In the genomic region with DNA sequence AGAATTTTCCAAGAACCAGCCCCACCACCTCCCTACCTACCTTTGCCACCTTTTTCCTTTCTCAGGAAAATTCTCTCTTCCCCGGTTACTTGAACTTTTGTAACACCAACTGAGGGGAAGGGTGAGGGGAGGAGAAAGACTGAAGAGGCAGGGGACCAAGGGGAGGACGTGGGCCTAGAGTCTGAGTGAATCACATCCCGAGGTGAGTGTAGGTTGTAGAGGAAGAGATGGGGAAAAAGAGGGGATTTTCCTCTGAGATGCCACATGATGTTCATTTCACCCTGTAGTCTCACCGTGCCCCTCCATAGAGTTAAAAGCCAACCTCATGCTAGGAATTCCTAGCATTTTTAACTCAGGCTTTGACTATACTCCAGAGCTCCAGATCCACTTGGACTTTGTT, we compare ENCODE assay signal across 11 cellular contexts.
A peak's percentile ranks its signal among the peaks of the same experiment; 100 is the strongest.
DNase-seq lines count a peak whose midpoint lies in the region; ATAC-seq and TF ChIP-seq lines count a peak whose summit lies in the region.
"Had no signal": no experiment of that assay in that cellular context is flagged by ENCODE, and none has a peak within 500 bp of the region (broad histone marks: within the 10 kb centered on the region; RNA-seq: fewer than 3 reads in every experiment).

No MANE protein-coding gene starts in this region.

- TF ChIP-seq CTCF in CD8-positive, alpha-beta T cell (IDR thresholded peaks at IDR 0.05), result no peak

- no peaks in the 10 kb centered on the region for H3K27me3 ChIP-seq in CD8-positive, alpha-beta T cell (ENCODE audit: insufficient read depth, low read length)
- H3K27me3 ChIP-seq in HAP-1 (ENCODE audit: low read depth), result no peaks in the 10 kb centered on the region
- H3K27me3 ChIP-seq: SJCRH30 had no signal

- CTCF ChIA-PET in CD8-positive, alpha-beta T cell (lab: Charles Lee), result interaction anchor here (0.8 to 1.7 kb wide), 3 partner anchors 22 to 362 kb away, joined by 3 to 6 read pairs (median 4); no protein-coding TSS in a partner anchor

- H3K4me1 ChIP-seq in CD8-positive, alpha-beta T cell (ENCODE audit: insufficient read depth, low read length), result peaks cover 65% of the 10 kb centered on the region
- H3K4me1 ChIP-seq in HAP-1, result no peaks in the 10 kb centered on the region
- H3K4me1 ChIP-seq: SJCRH30 had no signal

- H3K9me3 Mint-ChIP-seq in CD8-positive, alpha-beta T cell, result peaks cover 17% of the 10 kb centered on the region
- H3K9me3 Mint-ChIP-seq in IgD-negative memory B cell, result peaks cover 0 to 9% (median 6%) of the 10 kb centered on the region in 3 donors
- H3K9me3 Mint-ChIP-seq in activated T-helper 17 cell treated with anti-CD3 and anti-CD28 coated beads, Interleukin-2, amount 50 U/mL, for 72 hours, result no peaks in the 10 kb centered on the region
- H3K9me3 Mint-ChIP-seq in naive thymus-derived CD8-positive, alpha-beta T cell, result peaks cover 0 to 32% (median 12%) of the 10 kb centered on the region in 9 donors

- POLR2A ChIA-PET in CD8-positive, alpha-beta T cell (lab: Charles Lee), result interaction anchor here (4.8 kb wide), 1 partner anchor 176 kb away, joined by 47 read pairs; no protein-coding TSS in a partner anchor
- POLR2A ChIA-PET in naive thymus-derived CD8-positive, alpha-beta T cell (lab: Charles Lee), result interaction anchor here (0.8 to 4.5 kb wide), 4 partner anchors 31 to 178 kb away, joined by 3 to 58 read pairs (median 4); no protein-coding TSS in a partner anchor

- no peaks in the 10 kb centered on the region for H3K27me3 Mint-ChIP-seq in CD8-positive, alpha-beta T cell (ENCODE audit: low read depth)
- H3K27me3 Mint-ChIP-seq in IgD-negative memory B cell, result no peaks in the 10 kb centered on the region
- H3K27me3 Mint-ChIP-seq in activated T-helper 17 cell treated with anti-CD3 and anti-CD28 coated beads, Interleukin-2, amount 50 U/mL, for 72 hours, result no peaks in the 10 kb centered on the region
- H3K27me3 Mint-ChIP-seq in naive thymus-derived CD8-positive, alpha-beta T cell, result no peaks in the 10 kb centered on the region

- no peaks in the 10 kb centered on the region for H3K9me3 ChIP-seq in CD8-positive, alpha-beta T cell (ENCODE audit: low read length)
- H3K9me3 ChIP-seq in HAP-1, result no peaks in the 10 kb centered on the region
- H3K9me3 ChIP-seq: SJCRH30 had no signal

- intact Hi-C loops in CD8-positive, alpha-beta T cell (cut with DNase I, micrococcal nuclease), result loop anchor here (5.0 to 10.0 kb wide), 4 partner anchors 117 to 1409 kb away; a partner anchor contains a TSS

- H3K4me1 Mint-ChIP-seq in CD8-positive, alpha-beta T cell (ENCODE audit: low read depth), result peaks cover 79% of the 10 kb centered on the region
- H3K4me1 Mint-ChIP-seq in IgD-negative memory B cell, result peaks cover 55 to 61% (median 57%) of the 10 kb centered on the region in 3 donors
- H3K4me1 Mint-ChIP-seq in activated T-helper 17 cell treated with anti-CD3 and anti-CD28 coated beads, Interleukin-2, amount 50 U/mL, for 72 hours, result peaks cover 57% of the 10 kb centered on the region
- H3K4me1 Mint-ChIP-seq in naive thymus-derived CD8-positive, alpha-beta T cell, result peaks cover 34 to 81% (median 79%) of the 10 kb centered on the region in 4 donors

- no peak overlapping the region for H3K4me3 ChIP-seq in CD8-positive, alpha-beta T cell (ENCODE audit: low read depth, low read length)
- H3K4me3 ChIP-seq in HAP-1, result no peak overlapping the region
- H3K4me3 ChIP-seq: left ventricle myocardium inferior, SJCRH30 had no signal

- in situ Hi-C loops in HAP-1 (cut with MboI; ENCODE audit: low sequenced_read_pairs), result no loop called here

- ATAC-seq in CD8-positive, alpha-beta T cell, result no peak
- peak; percentile 59 for ATAC-seq in activated T-helper 17 cell treated with anti-CD3 and anti-CD28 coated beads, Interleukin-2, amount 50 U/mL, for 72 hours (replicated peaks)
- no peak for ATAC-seq in naive thymus-derived CD8-positive, alpha-beta T cell
- ATAC-seq in HG02885 (IDR thresholded peaks at IDR 0.05; ENCODE audit: poor library complexity, unreplicated experiment), result no peak

- no peak for DNase-seq in CD8-positive, alpha-beta T cell
- DNase-seq in naive thymus-derived CD8-positive, alpha-beta T cell, result no peak
- no peak for DNase-seq in HAP-1 (ENCODE audit: low spot score in 2 of 2)
- no peak for DNase-seq in NCI-H1105 (lab: John Stamatoyannopoulos, UW)
- no peak for DNase-seq in UCSD-AML1 (lab: John Stamatoyannopoulos, UW; ENCODE audit: unreplicated experiment)
- DNase-seq: activated CD8-positive, alpha-beta memory T cell treated with anti-CD3 and anti-CD28 coated beads for 24 hours; left ventricle myocardium inferior; SJCRH30 had no signal

- peak overlapping the region; percentile 21 for H3K27ac ChIP-seq in CD8-positive, alpha-beta T cell (ENCODE audit: low read depth, low read length)
- H3K27ac ChIP-seq: SJCRH30 had no signal

- H3K27ac Mint-ChIP-seq in CD8-positive, alpha-beta T cell, result peak overlapping the region; percentile 100
- peak overlapping the region; percentile 64 to 88 (median 72) for H3K27ac Mint-ChIP-seq in IgD-negative memory B cell
- peak overlapping the region; percentile 99 for H3K27ac Mint-ChIP-seq in activated T-helper 17 cell treated with anti-CD3 and anti-CD28 coated beads, Interleukin-2, amount 50 U/mL, for 72 hours
- H3K27ac Mint-ChIP-seq in naive thymus-derived CD8-positive, alpha-beta T cell, result peak overlapping the region; percentile 91 to 99 (median 96)

- H3K36me3 Mint-ChIP-seq in CD8-positive, alpha-beta T cell, result peaks cover 17% of the 10 kb centered on the region
- H3K36me3 Mint-ChIP-seq in IgD-negative memory B cell, result peaks cover 1% of the 10 kb centered on the region
- H3K36me3 Mint-ChIP-seq in activated T-helper 17 cell treated with anti-CD3 and anti-CD28 coated beads, Interleukin-2, amount 50 U/mL, for 72 hours (ENCODE audit: low read depth), result peaks cover 33% of the 10 kb centered on the region
- H3K36me3 Mint-ChIP-seq in naive thymus-derived CD8-positive, alpha-beta T cell, result peaks cover 0 to 17% (median 17%) of the 10 kb centered on the region in 3 donors

- peak overlapping the region; percentile 37 for H3K4me3 Mint-ChIP-seq in CD8-positive, alpha-beta T cell
- H3K4me3 Mint-ChIP-seq in IgD-negative memory B cell, result peak overlapping the region; percentile 19 to 73 (median 64)
- H3K4me3 Mint-ChIP-seq in activated T-helper 17 cell treated with anti-CD3 and anti-CD28 coated beads, Interleukin-2, amount 50 U/mL, for 72 hours, result peak overlapping the region; percentile 88
- H3K4me3 Mint-ChIP-seq in naive thymus-derived CD8-positive, alpha-beta T cell, result peak overlapping the region in 4 of 10 donors; percentile 5 to 36 (median 28)

- H3K36me3 ChIP-seq in CD8-positive, alpha-beta T cell (ENCODE audit: insufficient read depth, low read length), result no peaks in the 10 kb centered on the region
- no peaks in the 10 kb centered on the region for H3K36me3 ChIP-seq in HAP-1 (replicated peaks)
- H3K36me3 ChIP-seq: left ventricle myocardium inferior, SJCRH30 had no signal
